In the genomic region with DNA sequence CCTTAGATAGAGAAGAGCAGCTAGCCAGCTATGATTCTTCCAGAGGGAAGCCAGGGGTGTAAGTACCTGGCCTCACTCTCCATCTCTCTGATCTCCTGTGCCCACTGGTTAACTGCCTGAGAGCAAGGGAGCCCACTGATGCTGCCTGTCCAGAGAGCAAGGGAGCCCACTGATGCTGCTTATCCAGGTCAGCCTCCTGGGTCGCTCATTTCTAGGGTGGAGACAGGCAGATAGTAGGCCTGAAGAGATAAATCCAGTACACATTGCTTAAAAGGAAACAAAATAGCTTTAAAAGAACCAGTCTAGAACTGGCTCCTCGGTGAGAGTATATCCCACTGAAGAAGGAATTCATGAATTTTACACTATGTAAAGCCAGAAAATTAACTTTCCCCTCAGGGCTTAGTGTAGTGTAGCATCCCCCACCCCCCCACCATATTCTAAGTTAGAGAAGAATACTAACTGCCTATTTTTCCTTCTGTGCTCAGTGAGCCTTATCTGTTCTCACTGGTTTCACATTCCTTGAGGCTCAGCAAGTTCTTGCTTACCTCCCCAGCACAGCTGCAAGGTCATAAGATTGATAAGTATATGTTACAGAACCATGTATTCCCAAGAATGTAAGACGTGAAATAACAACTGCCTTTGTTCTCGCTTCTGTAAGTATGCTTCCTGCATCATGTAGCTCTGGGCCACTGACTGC, we compare ENCODE assay signal across 1 cellular context.
TF ChIP-seq lines count a peak whose summit lies in the region.

No MANE protein-coding gene starts in this region.

TF ChIP-seq in K562, 482 proteins besides CTCF, POLR2A, EP300 and RAD21 (continued from another document and continues in another):
- TF ChIP-seq ZNF140 (CRISPR knock-in tag; IDR thresholded peaks at IDR 0.05) (no peak), U2AF2 (optimal IDR thresholded peaks at IDR 0.05; ENCODE audit: low read depth, low read length) (no peak), ATF3 (IDR thresholded peaks at IDR 0.05) (no peak), ATF3 (CRISPR knock-in tag; conservative IDR thresholded peaks at IDR 0.05) (no peak), ZC3H11A (IDR thresholded peaks at IDR 0.05; ENCODE audit: low read depth, low read length) (no peak), ILF3 (IDR thresholded peaks at IDR 0.05; ENCODE audit: borderline replicate concordance) (no peak), NRF1 (conservative IDR thresholded peaks at IDR 0.05 in 1 of 2, IDR thresholded peaks at IDR 0.05 in 1 of 2) (no peak), CBX1 (IDR thresholded peaks at IDR 0.05; ENCODE audit: low read depth) (no peak), KAT7 (CRISPR knock-in tag; IDR thresholded peaks at IDR 0.05; ENCODE audit: borderline replicate concordance) (no peak), ZNF347 (CRISPR knock-in tag; IDR thresholded peaks at IDR 0.05; ENCODE audit: low read depth) (no peak), ZNF175 (CRISPR knock-in tag; IDR thresholded peaks at IDR 0.05; ENCODE audit: low read depth) (0 out of 2 replicates have a peak, but pooled peaks have one; percentile 64), LARP7 (IDR thresholded peaks at IDR 0.05) (no peak), CBFA2T2 (conservative IDR thresholded peaks at IDR 0.05) (peak; percentile 95), ZNF354B (CRISPR knock-in tag; IDR thresholded peaks at IDR 0.05) (no peak), STAT5B (CRISPR knock-in tag; IDR thresholded peaks at IDR 0.05) (no peak), ZZZ3 (IDR thresholded peaks at IDR 0.05) (no peak), KHSRP (IDR thresholded peaks at IDR 0.05) (no peak), JUNB (CRISPR knock-in tag; conservative IDR thresholded peaks at IDR 0.05) (no peak), TOE1 (IDR thresholded peaks at IDR 0.05; ENCODE audit: borderline replicate concordance) (no peak), TOE1 (CRISPR knock-in tag; IDR thresholded peaks at IDR 0.05; ENCODE audit: borderline replicate concordance, low read depth) (no peak), ZNF57 (CRISPR knock-in tag; IDR thresholded peaks at IDR 0.05) (no peak), ZNF780A (CRISPR knock-in tag; IDR thresholded peaks at IDR 0.05) (no peak), HNRNPK (IDR thresholded peaks at IDR 0.05; ENCODE audit: low read depth, low read length, poor library complexity, severe bottlenecking) (no peak), MLLT1 (IDR thresholded peaks at IDR 0.05) (no peak), CREM (IDR thresholded peaks at IDR 0.05; ENCODE audit: low read depth) (no peak), FOXM1 (IDR thresholded peaks at IDR 0.05; ENCODE audit: low read depth) (peak; percentile 50; the same call in 1 of the 2 replicates), FOXM1 (CRISPR knock-in tag; IDR thresholded peaks at IDR 0.05; ENCODE audit: low read depth) (no peak), ZBED1 (IDR thresholded peaks at IDR 0.05) (no peak), HNRNPL (IDR thresholded peaks at IDR 0.05; ENCODE audit: low read depth, low read length) (no peak), SLC30A9 (CRISPR knock-in tag; IDR thresholded peaks at IDR 0.05) (no peak), ZNF274 (IDR thresholded peaks at IDR 0.05; ENCODE audit: borderline replicate concordance, low read depth, low read length) (peak; percentile 47; the same call in 1 of the 2 replicates), ZNF384 (IDR thresholded peaks at IDR 0.05; ENCODE audit: low read depth, low read length) (no peak), CREB1 (IDR thresholded peaks at IDR 0.05) (peak; percentile 32; the same call in 1 of the 2 replicates), CREB1 (CRISPR knock-in tag; IDR thresholded peaks at IDR 0.05) (no peak), ZNF766 (CRISPR knock-in tag; conservative IDR thresholded peaks at IDR 0.05) (peak; percentile 44; the same call in 1 of the 2 replicates)
- TF ChIP-seq, protein P1, sequence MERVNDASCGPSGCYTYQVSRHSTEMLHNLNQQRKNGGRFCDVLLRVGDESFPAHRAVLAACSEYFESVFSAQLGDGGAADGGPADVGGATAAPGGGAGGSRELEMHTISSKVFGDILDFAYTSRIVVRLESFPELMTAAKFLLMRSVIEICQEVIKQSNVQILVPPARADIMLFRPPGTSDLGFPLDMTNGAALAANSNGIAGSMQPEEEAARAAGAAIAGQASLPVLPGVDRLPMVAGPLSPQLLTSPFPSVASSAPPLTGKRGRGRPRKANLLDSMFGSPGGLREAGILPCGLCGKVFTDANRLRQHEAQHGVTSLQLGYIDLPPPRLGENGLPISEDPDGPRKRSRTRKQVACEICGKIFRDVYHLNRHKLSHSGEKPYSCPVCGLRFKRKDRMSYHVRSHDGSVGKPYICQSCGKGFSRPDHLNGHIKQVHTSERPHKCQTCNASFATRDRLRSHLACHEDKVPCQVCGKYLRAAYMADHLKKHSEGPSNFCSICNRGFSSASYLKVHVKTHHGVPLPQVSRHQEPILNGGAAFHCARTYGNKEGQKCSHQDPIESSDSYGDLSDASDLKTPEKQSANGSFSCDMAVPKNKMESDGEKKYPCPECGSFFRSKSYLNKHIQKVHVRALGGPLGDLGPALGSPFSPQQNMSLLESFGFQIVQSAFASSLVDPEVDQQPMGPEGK (CRISPR knock-in tag; IDR thresholded peaks at IDR 0.05; ENCODE audit: borderline replicate concordance): no peak
- TF ChIP-seq, protein P2, sequence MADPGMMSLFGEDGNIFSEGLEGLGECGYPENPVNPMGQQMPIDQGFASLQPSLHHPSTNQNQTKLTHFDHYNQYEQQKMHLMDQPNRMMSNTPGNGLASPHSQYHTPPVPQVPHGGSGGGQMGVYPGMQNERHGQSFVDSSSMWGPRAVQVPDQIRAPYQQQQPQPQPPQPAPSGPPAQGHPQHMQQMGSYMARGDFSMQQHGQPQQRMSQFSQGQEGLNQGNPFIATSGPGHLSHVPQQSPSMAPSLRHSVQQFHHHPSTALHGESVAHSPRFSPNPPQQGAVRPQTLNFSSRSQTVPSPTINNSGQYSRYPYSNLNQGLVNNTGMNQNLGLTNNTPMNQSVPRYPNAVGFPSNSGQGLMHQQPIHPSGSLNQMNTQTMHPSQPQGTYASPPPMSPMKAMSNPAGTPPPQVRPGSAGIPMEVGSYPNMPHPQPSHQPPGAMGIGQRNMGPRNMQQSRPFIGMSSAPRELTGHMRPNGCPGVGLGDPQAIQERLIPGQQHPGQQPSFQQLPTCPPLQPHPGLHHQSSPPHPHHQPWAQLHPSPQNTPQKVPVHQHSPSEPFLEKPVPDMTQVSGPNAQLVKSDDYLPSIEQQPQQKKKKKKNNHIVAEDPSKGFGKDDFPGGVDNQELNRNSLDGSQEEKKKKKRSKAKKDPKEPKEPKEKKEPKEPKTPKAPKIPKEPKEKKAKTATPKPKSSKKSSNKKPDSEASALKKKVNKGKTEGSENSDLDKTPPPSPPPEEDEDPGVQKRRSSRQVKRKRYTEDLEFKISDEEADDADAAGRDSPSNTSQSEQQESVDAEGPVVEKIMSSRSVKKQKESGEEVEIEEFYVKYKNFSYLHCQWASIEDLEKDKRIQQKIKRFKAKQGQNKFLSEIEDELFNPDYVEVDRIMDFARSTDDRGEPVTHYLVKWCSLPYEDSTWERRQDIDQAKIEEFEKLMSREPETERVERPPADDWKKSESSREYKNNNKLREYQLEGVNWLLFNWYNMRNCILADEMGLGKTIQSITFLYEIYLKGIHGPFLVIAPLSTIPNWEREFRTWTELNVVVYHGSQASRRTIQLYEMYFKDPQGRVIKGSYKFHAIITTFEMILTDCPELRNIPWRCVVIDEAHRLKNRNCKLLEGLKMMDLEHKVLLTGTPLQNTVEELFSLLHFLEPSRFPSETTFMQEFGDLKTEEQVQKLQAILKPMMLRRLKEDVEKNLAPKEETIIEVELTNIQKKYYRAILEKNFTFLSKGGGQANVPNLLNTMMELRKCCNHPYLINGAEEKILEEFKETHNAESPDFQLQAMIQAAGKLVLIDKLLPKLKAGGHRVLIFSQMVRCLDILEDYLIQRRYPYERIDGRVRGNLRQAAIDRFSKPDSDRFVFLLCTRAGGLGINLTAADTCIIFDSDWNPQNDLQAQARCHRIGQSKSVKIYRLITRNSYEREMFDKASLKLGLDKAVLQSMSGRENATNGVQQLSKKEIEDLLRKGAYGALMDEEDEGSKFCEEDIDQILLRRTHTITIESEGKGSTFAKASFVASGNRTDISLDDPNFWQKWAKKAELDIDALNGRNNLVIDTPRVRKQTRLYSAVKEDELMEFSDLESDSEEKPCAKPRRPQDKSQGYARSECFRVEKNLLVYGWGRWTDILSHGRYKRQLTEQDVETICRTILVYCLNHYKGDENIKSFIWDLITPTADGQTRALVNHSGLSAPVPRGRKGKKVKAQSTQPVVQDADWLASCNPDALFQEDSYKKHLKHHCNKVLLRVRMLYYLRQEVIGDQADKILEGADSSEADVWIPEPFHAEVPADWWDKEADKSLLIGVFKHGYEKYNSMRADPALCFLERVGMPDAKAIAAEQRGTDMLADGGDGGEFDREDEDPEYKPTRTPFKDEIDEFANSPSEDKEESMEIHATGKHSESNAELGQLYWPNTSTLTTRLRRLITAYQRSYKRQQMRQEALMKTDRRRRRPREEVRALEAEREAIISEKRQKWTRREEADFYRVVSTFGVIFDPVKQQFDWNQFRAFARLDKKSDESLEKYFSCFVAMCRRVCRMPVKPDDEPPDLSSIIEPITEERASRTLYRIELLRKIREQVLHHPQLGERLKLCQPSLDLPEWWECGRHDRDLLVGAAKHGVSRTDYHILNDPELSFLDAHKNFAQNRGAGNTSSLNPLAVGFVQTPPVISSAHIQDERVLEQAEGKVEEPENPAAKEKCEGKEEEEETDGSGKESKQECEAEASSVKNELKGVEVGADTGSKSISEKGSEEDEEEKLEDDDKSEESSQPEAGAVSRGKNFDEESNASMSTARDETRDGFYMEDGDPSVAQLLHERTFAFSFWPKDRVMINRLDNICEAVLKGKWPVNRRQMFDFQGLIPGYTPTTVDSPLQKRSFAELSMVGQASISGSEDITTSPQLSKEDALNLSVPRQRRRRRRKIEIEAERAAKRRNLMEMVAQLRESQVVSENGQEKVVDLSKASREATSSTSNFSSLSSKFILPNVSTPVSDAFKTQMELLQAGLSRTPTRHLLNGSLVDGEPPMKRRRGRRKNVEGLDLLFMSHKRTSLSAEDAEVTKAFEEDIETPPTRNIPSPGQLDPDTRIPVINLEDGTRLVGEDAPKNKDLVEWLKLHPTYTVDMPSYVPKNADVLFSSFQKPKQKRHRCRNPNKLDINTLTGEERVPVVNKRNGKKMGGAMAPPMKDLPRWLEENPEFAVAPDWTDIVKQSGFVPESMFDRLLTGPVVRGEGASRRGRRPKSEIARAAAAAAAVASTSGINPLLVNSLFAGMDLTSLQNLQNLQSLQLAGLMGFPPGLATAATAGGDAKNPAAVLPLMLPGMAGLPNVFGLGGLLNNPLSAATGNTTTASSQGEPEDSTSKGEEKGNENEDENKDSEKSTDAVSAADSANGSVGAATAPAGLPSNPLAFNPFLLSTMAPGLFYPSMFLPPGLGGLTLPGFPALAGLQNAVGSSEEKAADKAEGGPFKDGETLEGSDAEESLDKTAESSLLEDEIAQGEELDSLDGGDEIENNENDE (IDR thresholded peaks at IDR 0.05; ENCODE audit: low read depth, low read length): no peak
- TF ChIP-seq, protein P3, sequence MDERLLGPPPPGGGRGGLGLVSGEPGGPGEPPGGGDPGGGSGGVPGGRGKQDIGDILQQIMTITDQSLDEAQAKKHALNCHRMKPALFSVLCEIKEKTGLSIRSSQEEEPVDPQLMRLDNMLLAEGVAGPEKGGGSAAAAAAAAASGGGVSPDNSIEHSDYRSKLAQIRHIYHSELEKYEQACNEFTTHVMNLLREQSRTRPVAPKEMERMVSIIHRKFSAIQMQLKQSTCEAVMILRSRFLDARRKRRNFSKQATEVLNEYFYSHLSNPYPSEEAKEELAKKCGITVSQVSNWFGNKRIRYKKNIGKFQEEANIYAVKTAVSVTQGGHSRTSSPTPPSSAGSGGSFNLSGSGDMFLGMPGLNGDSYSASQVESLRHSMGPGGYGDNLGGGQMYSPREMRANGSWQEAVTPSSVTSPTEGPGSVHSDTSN (CRISPR knock-in tag; IDR thresholded peaks at IDR 0.05; ENCODE audit: low read depth): no peak
- TF ChIP-seq, protein P3 (tag; conservative IDR thresholded peaks at IDR 0.05; ENCODE audit: low read depth): no peak
- TF ChIP-seq, protein P4, sequence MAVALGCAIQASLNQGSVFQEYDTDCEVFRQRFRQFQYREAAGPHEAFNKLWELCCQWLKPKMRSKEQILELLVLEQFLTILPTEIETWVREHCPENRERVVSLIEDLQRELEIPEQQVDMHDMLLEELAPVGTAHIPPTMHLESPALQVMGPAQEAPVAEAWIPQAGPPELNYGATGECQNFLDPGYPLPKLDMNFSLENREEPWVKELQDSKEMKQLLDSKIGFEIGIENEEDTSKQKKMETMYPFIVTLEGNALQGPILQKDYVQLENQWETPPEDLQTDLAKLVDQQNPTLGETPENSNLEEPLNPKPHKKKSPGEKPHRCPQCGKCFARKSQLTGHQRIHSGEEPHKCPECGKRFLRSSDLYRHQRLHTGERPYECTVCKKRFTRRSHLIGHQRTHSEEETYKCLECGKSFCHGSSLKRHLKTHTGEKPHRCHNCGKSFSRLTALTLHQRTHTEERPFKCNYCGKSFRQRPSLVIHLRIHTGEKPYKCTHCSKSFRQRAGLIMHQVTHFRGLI (CRISPR knock-in tag; IDR thresholded peaks at IDR 0.05): no peak
